ENCODE assay signal across 9 cellular contexts in genomic region chr14:69614592-69614991, GRCh38. TPM values are rescaled to one million over a fixed set of nuclear protein-coding genes. Genes with fewer than 3 reads are reported as not detected.
DNase-seq lines count a peak whose midpoint lies in the region; ATAC-seq and TF ChIP-seq lines count a peak whose summit lies in the region.
"Had no signal": no experiment of that assay in that cellular context is flagged by ENCODE, and none has a peak within 500 bp of the region (broad histone marks: within the 10 kb centered on the region; RNA-seq: fewer than 3 reads in every experiment).

No MANE protein-coding gene starts in this region.

- POLR2A ChIA-PET in Panc1 (lab: Charles Lee) = interaction anchor here (0.7 kb wide), 1 partner anchor 23 kb away, joined by 4 read pairs; no protein-coding TSS in a partner anchor

- in situ Hi-C loops in Panc1 (cut with HindIII; ENCODE audit: low pct_unique_long_range_greater_than_20kb, low sequenced_read_pairs) = no loop called here

- H3K9me3 ChIP-seq in Panc1 (ENCODE audit: control insufficient read depth, insufficient read depth, low read depth, low read length) (no peaks in the 10 kb centered on the region), smooth muscle cell (replicated peaks; ENCODE audit: low read depth) (no peaks in the 10 kb centered on the region)

- ATAC-seq in GM21723 (IDR thresholded peaks at IDR 0.05; ENCODE audit: unreplicated experiment) = peak; percentile 22
- no peak for ATAC-seq in Panc1

- 88% methylated on average over 2 of the region's 2 CpGs for WGBS in smooth muscle cell (ENCODE audit: low lambda C conversion rate)

- H3K27ac ChIP-seq in Panc1 (ENCODE audit: low read length) (no peak overlapping the region), smooth muscle cell (ENCODE audit: low read depth) (peak overlapping the region; percentile 84)

- intact Hi-C loops in Panc1 (cut with micrococcal nuclease; ENCODE audit: unreplicated experiment) = no loop called here

- CTCF ChIA-PET in Panc1 (lab: Charles Lee) = no interaction called here

- no peaks in the 10 kb centered on the region; the same call in 1 of the 2 replicates for H3K36me3 ChIP-seq in Panc1 (ENCODE audit: control insufficient read depth, insufficient read depth, low read length)
- H3K36me3 ChIP-seq in smooth muscle cell (ENCODE audit: low read depth) = no peaks in the 10 kb centered on the region

- H3K4me1 ChIP-seq in Panc1 (ENCODE audit: control insufficient read depth, insufficient read depth, low read length) = peaks cover 5% of the 10 kb centered on the region; the same call in 1 of the 2 replicates
- H3K4me1 ChIP-seq in smooth muscle cell (ENCODE audit: low read depth) = peaks cover 57% of the 10 kb centered on the region

- no peaks in the 10 kb centered on the region for H3K27me3 ChIP-seq in Panc1 (ENCODE audit: control insufficient read depth, insufficient read depth, low read length)
- H3K27me3 ChIP-seq in smooth muscle cell (ENCODE audit: low read depth) = no peaks in the 10 kb centered on the region

- BruUV-seq in Panc1 (replicated peaks; lab: Mats Ljungman, UMichigan) = TSS peak; percentile 27

- H3K4me3 ChIP-seq in Panc1 (ENCODE audit: low read depth in 2 of 2, low read length in 2 of 2) (no peak overlapping the region), fibroblast of pulmonary artery (replicated peaks; ENCODE audit: low read depth, low read length) (peak overlapping the region; percentile 96), smooth muscle cell (no peak overlapping the region)

- H3K4me2 ChIP-seq in smooth muscle cell = peak overlapping the region; percentile 100

- TF ChIP-seq CTCF in Panc1 (IDR thresholded peaks at IDR 0.05) = no peak
- TF ChIP-seq CTCF in fibroblast of pulmonary artery (IDR thresholded peaks at IDR 0.05; ENCODE audit: low read length, missing control alignments) = no peak
- no peak for TF ChIP-seq CTCF in smooth muscle cell (IDR thresholded peaks at IDR 0.05; ENCODE audit: borderline replicate concordance, insufficient read depth, poor library complexity, severe bottlenecking)

- H2AFZ ChIP-seq in smooth muscle cell (ENCODE audit: low read depth) = no peak overlapping the region

- H4K20me1 ChIP-seq in smooth muscle cell (ENCODE audit: low read depth) = peaks cover 76% of the 10 kb centered on the region

- no peak overlapping the region for H3K9ac ChIP-seq in smooth muscle cell (ENCODE audit: low read depth)

- peaks cover 19% of the 10 kb centered on the region for H3F3A ChIP-seq in smooth muscle cell (ENCODE audit: low read depth)

- H3K79me2 ChIP-seq in smooth muscle cell (ENCODE audit: low read depth) = peaks cover 75% of the 10 kb centered on the region

- no peak for DNase-seq in Panc1 (ENCODE audit: low read depth, low spot score)
- DNase-seq in fibroblast of pulmonary artery (ENCODE audit: low read depth) = no peak
- no peak for DNase-seq in smooth muscle cell (lab: John Stamatoyannopoulos, UW; ENCODE audit: unreplicated experiment)
- no peak for DNase-seq in NCI-H510A treated with DMSO at 0.1 percent for 48 hours (lab: John Stamatoyannopoulos, UW)
- DNase-seq in NCI-H82 treated with DMSO at 0.1 percent for 48 hours (lab: John Stamatoyannopoulos, UW; ENCODE audit: unreplicated experiment) = no peak
- no peak for DNase-seq in effector CD4-positive, alpha-beta T cell
- no peak for DNase-seq in NCI-H1048 (lab: John Stamatoyannopoulos, UW)

RNA-seq across cellular contexts. Expression of gene SUSD6, which starts 3.2 kb away (rescaled TPM):
- 10.9 TPM for total RNA-seq in Panc1 (2021; ENCODE audit: unreplicated experiment)
- polyA plus RNA-seq in Panc1 (2012; ENCODE audit: insufficient read length) = 6.0 TPM
- total RNA-seq in smooth muscle cell = 20.3 and 25.9 TPM in 2 replicates
- 14.4 and 15.8 TPM in 2 replicates for polyA plus RNA-seq in smooth muscle cell

RNA-seq across cellular contexts. Expression of gene CCDC177, which starts 39.9 kb away (rescaled TPM):
- not detected for total RNA-seq in Panc1 (2021; ENCODE audit: unreplicated experiment)
- not detected for polyA plus RNA-seq in Panc1 (2012; ENCODE audit: insufficient read length)
- not detected in 2 replicates for total RNA-seq in smooth muscle cell
- polyA plus RNA-seq in smooth muscle cell = not detected in 2 replicates
- total RNA-seq: endothelial cell of umbilical vein had no signal
- polyA plus RNA-seq: endothelial cell of umbilical vein had no signal
